8 cellular contexts compared by ENCODE assay signal in the genomic region with DNA sequence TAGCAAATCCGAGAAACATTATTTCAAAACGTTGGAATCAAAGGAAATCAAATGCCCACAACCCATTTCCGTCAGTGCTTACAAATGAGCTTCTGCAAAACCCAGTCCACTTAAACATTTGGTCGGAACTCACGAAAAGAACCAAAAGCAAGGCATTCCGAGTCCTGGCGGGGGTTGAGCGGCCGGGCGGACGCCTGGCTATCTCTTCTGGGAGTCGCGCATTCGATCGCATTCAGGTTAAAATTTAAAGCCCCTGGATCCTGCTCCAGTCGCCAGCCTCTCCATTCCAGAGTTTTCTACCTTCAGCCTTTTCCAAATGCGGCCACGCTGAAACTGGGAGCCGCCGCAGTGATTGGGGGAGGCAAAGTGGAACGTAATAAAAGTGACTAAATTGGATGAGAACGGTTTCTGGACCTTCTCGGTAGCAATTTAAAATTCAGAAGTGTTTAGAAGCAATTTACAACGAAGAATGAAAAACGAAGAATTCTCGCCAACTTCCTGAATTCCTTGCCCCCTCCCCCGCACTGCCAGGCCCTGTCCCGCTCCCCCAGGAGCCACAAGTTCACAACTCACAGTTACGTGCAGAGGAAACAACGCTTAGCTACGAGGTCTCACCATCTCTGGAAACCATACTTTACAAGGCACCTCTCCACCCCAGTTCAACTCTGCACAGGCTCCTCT. TPM values are rescaled to one million over a fixed set of nuclear protein-coding genes. Genes with fewer than 3 reads are reported as not detected.
A peak's percentile ranks its signal among the peaks of the same experiment; 100 is the strongest.
DNase-seq lines count a peak whose midpoint lies in the region; ATAC-seq, FAIRE-seq and TF ChIP-seq lines count a peak whose summit lies in the region.

No MANE protein-coding gene starts in this region.

- POLR2A ChIA-PET in endothelial cell of umbilical vein (lab: Charles Lee), result no interaction called here

- peak overlapping the region; percentile 27 for H2AFZ ChIP-seq in endothelial cell of umbilical vein (ENCODE audit: low read depth, low read length)

- peak; percentile 73 for DNase-seq in endothelial cell of umbilical vein (ENCODE audit: low read depth, low spot score)
- DNase-seq in naive B cell, result no peak
- no peak for DNase-seq in GM10266 (ENCODE audit: extremely low spot score)
- DNase-seq in dorsolateral prefrontal cortex, result no peak
- DNase-seq in NCI-H1694 treated with DMSO at 0.1 percent for 48 hours (lab: John Stamatoyannopoulos, UW), result no peak

- no TSS peak for BruUV-seq in endothelial cell of umbilical vein (replicated peaks; lab: Mats Ljungman, UMichigan)

- H3K27me3 ChIP-seq in BLaER1, result peaks cover 52% of the 10 kb centered on the region
- H3K27me3 ChIP-seq in HUES6 (ENCODE audit: control insufficient read depth, insufficient read depth, low read length), result peaks cover 99% of the 10 kb centered on the region
- H3K27me3 ChIP-seq in endothelial cell of umbilical vein (ENCODE audit: control insufficient read depth in 2 of 2, insufficient read depth in 2 of 2, low read length in 2 of 2), result peaks cover 40 to 58% of the 10 kb centered on the region in 2 experiments
- H3K27me3 ChIP-seq in dorsolateral prefrontal cortex, result peaks cover 41 to 100% (median 95%) of the 10 kb centered on the region in 45 donors

- H3K9me3 ChIP-seq in BLaER1 (peaks cover 32% of the 10 kb centered on the region), HUES6 (ENCODE audit: control insufficient read depth, insufficient read depth, low read depth, low read length) (no peaks in the 10 kb centered on the region), endothelial cell of umbilical vein (replicated peaks; ENCODE audit: control insufficient read depth, insufficient read depth, low read length) (no peaks in the 10 kb centered on the region)

- H3K9ac ChIP-seq in BLaER1, result no peak overlapping the region
- peak overlapping the region; percentile 71 for H3K9ac ChIP-seq in HUES6 (ENCODE audit: low read length)
- no peak overlapping the region for H3K9ac ChIP-seq in endothelial cell of umbilical vein (replicated peaks; ENCODE audit: extremely low read depth, insufficient read depth, low read length)

- dilution Hi-C loops in endothelial cell of umbilical vein (cut with MboI; ENCODE audit: extremely low pct_ligation_motif_present, low sequenced_read_pairs), result no loop called here

- no peak overlapping the region; the same call in 1 of the 2 replicates for H3K4me3 ChIP-seq in BLaER1
- peak overlapping the region; percentile 69 for H3K4me3 ChIP-seq in HUES6 (ENCODE audit: low read depth, low read length)
- H3K4me3 ChIP-seq in endothelial cell of umbilical vein (replicated peaks in 1 of 3; ENCODE audit: insufficient read depth in 1 of 3, low read depth in 1 of 3, low read length in 3 of 3), result peak overlapping the region; percentile 23 to 84 (median 83)
- H3K4me3 ChIP-seq in dorsolateral prefrontal cortex, result peak overlapping the region in 1 of 59 donors; percentile 74

- ATAC-seq in naive B cell (ENCODE audit: low read depth in 2 of 2) (no peak), HG03039 (IDR thresholded peaks at IDR 0.05; ENCODE audit: unreplicated experiment) (no peak)

- peaks cover 33 to 79% (median 63%) of the 10 kb centered on the region in 3 donors for H3K27me3 Mint-ChIP-seq in naive B cell

- H3K79me2 ChIP-seq in endothelial cell of umbilical vein (ENCODE audit: control insufficient read depth, insufficient read depth, low read length), result peaks cover 32% of the 10 kb centered on the region

- H3K36me3 ChIP-seq in BLaER1, result peaks cover 14% of the 10 kb centered on the region
- H3K36me3 ChIP-seq in HUES6 (ENCODE audit: control insufficient read depth, insufficient read depth, low read length), result peaks cover 4% of the 10 kb centered on the region; the same call in 1 of the 2 replicates
- peaks cover 0 to 6% of the 10 kb centered on the region in 2 experiments for H3K36me3 ChIP-seq in endothelial cell of umbilical vein (ENCODE audit: control insufficient read depth in 2 of 2, extremely low read depth in 1 of 2, insufficient read depth in 2 of 2, low read length in 2 of 2)

- no peak for TF ChIP-seq CTCF in endothelial cell of umbilical vein (IDR thresholded peaks at IDR 0.05; ENCODE audit: extremely low read depth in 1 of 2, insufficient read depth in 1 of 2, low read depth in 1 of 2, low read length in 2 of 2)
- no peak for TF ChIP-seq CTCF in GM10266 (IDR thresholded peaks at IDR 0.05; ENCODE audit: control insufficient read depth, insufficient read depth, low read depth, missing control alignments)
- no peak for TF ChIP-seq CTCF in dorsolateral prefrontal cortex (IDR thresholded peaks at IDR 0.05 in 54 of 56, conservative IDR thresholded peaks at IDR 0.05 in 2 of 56; ENCODE audit: low read depth in 1 of 56, partially characterized antibody in 56 of 56)

- CTCF ChIA-PET in endothelial cell of umbilical vein (lab: Charles Lee), result interaction anchor here (10.0 kb wide), 1 partner anchor 393 kb away, joined by 144 read pairs; no protein-coding TSS in a partner anchor

- intact Hi-C loops in endothelial cell of umbilical vein (cut with micrococcal nuclease) (loop anchor here (1.0 to 2.0 kb wide), 6 partner anchors 64 to 441 kb away; no protein-coding TSS in a partner anchor), dorsolateral prefrontal cortex (cut with DNase I) (no loop called here)

- H3K9me3 Mint-ChIP-seq in naive B cell, result peaks cover 0 to 2% (median 0%) of the 10 kb centered on the region in 7 donors

- peak overlapping the region in 5 of 8 donors; percentile 15 to 49 (median 25) for H3K4me3 Mint-ChIP-seq in naive B cell

- no peaks in the 10 kb centered on the region for H3K36me3 Mint-ChIP-seq in naive B cell

- TF ChIP-seq POLR2A in endothelial cell of umbilical vein (IDR thresholded peaks at IDR 0.05; ENCODE audit: low read depth, low read length), result no peak

- H3K4me1 ChIP-seq in BLaER1 (peaks cover 11% of the 10 kb centered on the region), HUES6 (ENCODE audit: control insufficient read depth, insufficient read depth, low read length) (peaks cover 17% of the 10 kb centered on the region), endothelial cell of umbilical vein (ENCODE audit: control insufficient read depth, extremely low read depth, insufficient read depth, low read length) (peaks cover 28% of the 10 kb centered on the region)

- H3K27ac ChIP-seq in BLaER1 (no peak overlapping the region), HUES6 (ENCODE audit: low read depth, low read length) (no peak overlapping the region; the same call in 1 of the 2 replicates), endothelial cell of umbilical vein (ENCODE audit: insufficient read depth, low read depth, low read length) (no peak overlapping the region), dorsolateral prefrontal cortex (no peak overlapping the region)

- H3K4me2 ChIP-seq in BLaER1, result peak overlapping the region; percentile 92; the same call in 1 of the 2 replicates
- peak overlapping the region; percentile 86 for H3K4me2 ChIP-seq in endothelial cell of umbilical vein (ENCODE audit: insufficient read depth, low read length)

- no peaks in the 10 kb centered on the region for H3K9me1 ChIP-seq in endothelial cell of umbilical vein (replicated peaks; ENCODE audit: control insufficient read depth, extremely low read depth, insufficient read depth, low read length)

- H4K20me1 ChIP-seq in BLaER1, result peaks cover 26% of the 10 kb centered on the region
- H4K20me1 ChIP-seq in endothelial cell of umbilical vein (replicated peaks; ENCODE audit: control insufficient read depth, extremely low read depth, insufficient read depth, low read length), result no peaks in the 10 kb centered on the region

- FAIRE-seq in endothelial cell of umbilical vein (lab: Jason Lieb, UNC), result peak; percentile 64

- no peak overlapping the region for H3K27ac Mint-ChIP-seq in naive B cell

- peaks cover 8 to 21% (median 15%) of the 10 kb centered on the region in 3 donors for H3K4me1 Mint-ChIP-seq in naive B cell

TF ChIP-seq in endothelial cell of umbilical vein, 7 proteins besides CTCF, POLR2A, EP300 and RAD21:
- TF ChIP-seq EZH2 (IDR thresholded peaks at IDR 0.05; ENCODE audit: borderline replicate concordance, low read depth, low read length, severe bottlenecking) (peak; percentile 4), JUN (IDR thresholded peaks at IDR 0.05; ENCODE audit: borderline replicate concordance, insufficient read depth, insufficient read length, low read depth) (no peak), POLR2AphosphoS5 (IDR thresholded peaks at IDR 0.05; ENCODE audit: insufficient read depth, low read depth, low read length) (no peak)
TF ChIP-seq in endothelial cell of umbilical vein: peak in this region for 1.

RNA-seq across cellular contexts. Expression of gene GATA6, which starts 1.8 kb away (rescaled TPM):
- 14.6 and 14.9 TPM in 2 replicates for total RNA-seq in endothelial cell of umbilical vein
- polyA plus RNA-seq in endothelial cell of umbilical vein, result 3.9 and 4.1 TPM in 2 replicates
- polyA plus RNA-seq in endothelial cell of umbilical vein (2011; cell fraction: cytosol; rRNA removed), result 3.5 and 3.7 TPM in 2 replicates
- 7.1 and 10.1 TPM in 2 replicates for polyA plus RNA-seq in endothelial cell of umbilical vein (2011; cell fraction: nucleus; rRNA removed)
- 5.8 and 7.2 TPM in 2 replicates for polyA plus RNA-seq in endothelial cell of umbilical vein (2012)
- 2.7 and 3.8 TPM in 2 replicates for polyA minus RNA-seq in endothelial cell of umbilical vein
- polyA minus RNA-seq in endothelial cell of umbilical vein (2011; cell fraction: cytosol; rRNA and poly(A)+ RNA removed), result 5.7 TPM
- 13.0 and 24.8 TPM in 2 replicates for polyA minus RNA-seq in endothelial cell of umbilical vein (2011; cell fraction: nucleus; rRNA and poly(A)+ RNA removed)
- not detected for polyA plus RNA-seq in naive B cell (ENCODE audit: low read depth in 6 of 6)
- total RNA-seq in dorsolateral prefrontal cortex, result 1 to 10 TPM in 2 of 120 experiments, under 1 TPM in 36, not detected in 82; 0.10 to 1.5 (median 0.28) TPM
